1 cellular context compared by ENCODE assay signal in the genomic region with DNA sequence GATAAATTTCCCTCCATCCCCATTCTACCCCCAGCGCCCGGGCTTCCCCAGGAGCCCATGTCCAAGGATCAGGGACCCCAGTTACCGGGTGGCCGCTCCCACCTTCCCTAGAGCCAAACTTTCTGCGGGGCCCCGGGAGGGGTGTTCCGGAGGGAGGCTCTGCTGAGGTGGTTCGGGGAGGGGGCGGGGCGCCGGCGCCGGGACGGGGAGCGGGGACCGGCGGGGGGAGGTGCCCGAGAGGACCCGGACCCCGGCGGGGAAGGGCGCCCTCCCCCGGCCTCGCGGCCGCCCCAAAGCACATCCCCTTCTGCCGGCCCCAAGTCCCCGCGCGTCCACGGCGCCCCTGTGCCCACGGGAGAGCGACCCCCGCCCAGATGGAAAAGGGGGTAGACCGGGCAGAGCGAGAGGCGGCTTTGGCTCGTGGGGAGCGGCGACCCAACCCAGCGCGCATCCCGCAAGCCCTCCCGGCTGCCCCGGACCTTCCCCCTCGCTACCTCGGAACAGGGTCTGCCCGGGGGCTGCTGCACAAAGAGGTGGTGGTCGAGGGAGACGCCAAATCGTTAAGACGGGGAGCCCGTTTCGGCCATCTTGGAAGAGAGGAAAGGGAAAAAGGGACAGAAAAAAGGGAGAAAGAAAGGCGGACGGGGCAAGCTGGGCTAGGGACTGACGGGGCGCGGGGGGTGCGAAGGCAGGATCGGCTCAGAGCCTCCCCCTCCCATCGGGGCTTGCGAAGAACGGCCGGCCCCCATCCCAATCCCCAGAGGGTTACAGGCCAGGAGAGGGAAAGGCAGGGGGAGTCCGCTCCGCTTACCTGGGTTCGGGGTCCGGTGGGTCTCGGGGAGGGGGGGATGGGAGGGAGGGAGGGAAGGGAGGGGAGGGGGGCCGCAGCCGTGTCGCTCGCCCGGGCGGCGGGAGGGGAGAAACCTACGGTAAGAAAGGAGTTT.
TF ChIP-seq lines count a peak whose summit lies in the region.

No MANE protein-coding gene starts in this region.

TF ChIP-seq in IMR-90, 13 proteins besides CTCF, POLR2A, EP300 and RAD21 (continued from another document):
- TF ChIP-seq ELK1 (IDR thresholded peaks at IDR 0.05; ENCODE audit: borderline replicate concordance, low read depth, low read length), result no peak
- no peak for TF ChIP-seq CHD1 (IDR thresholded peaks at IDR 0.05; ENCODE audit: low read depth, low read length)
- TF ChIP-seq MAFK (IDR thresholded peaks at IDR 0.05; ENCODE audit: low read depth, low read length), result no peak
- no peak for TF ChIP-seq RFX5 (IDR thresholded peaks at IDR 0.05; ENCODE audit: low read depth, low read length)
- TF ChIP-seq MAZ (IDR thresholded peaks at IDR 0.05; ENCODE audit: borderline replicate concordance, low read depth, low read length), result no peak
- no peak for TF ChIP-seq NFE2L2 (IDR thresholded peaks at IDR 0.05; ENCODE audit: low read depth, low read length)
- TF ChIP-seq FOS (IDR thresholded peaks at IDR 0.05; ENCODE audit: low read depth, low read length), result no peak
